Comparison of ENCODE assay signal across 8 cellular contexts in genomic region chr17:1644493-1645206, GRCh38. TPM values are rescaled to one million over a fixed set of nuclear protein-coding genes. Genes with fewer than 3 reads are reported as not detected.
A peak's percentile ranks its signal among the peaks of the same experiment; 100 is the strongest.
DNase-seq lines count a peak whose midpoint lies in the region; ATAC-seq, FAIRE-seq and TF ChIP-seq lines count a peak whose summit lies in the region.

No MANE protein-coding gene starts in this region.

- H3K27me3 Mint-ChIP-seq in effector memory CD8-positive, alpha-beta T cell, result no peaks in the 10 kb centered on the region
- H3K27me3 Mint-ChIP-seq in progenitor cell of endocrine pancreas, result peaks cover 24% of the 10 kb centered on the region

- no peak for ATAC-seq in effector memory CD8-positive, alpha-beta T cell (replicated peaks)
- no peak for ATAC-seq in HG02938 (IDR thresholded peaks at IDR 0.05; ENCODE audit: unreplicated experiment)

- FAIRE-seq in RCC 7860 (lab: Jason Lieb, UNC), result peak; percentile 55

- H3K27ac Mint-ChIP-seq in effector memory CD8-positive, alpha-beta T cell, result peak overlapping the region in 1 of 2 donors; percentile 90
- no peak overlapping the region for H3K27ac Mint-ChIP-seq in progenitor cell of endocrine pancreas

- H3K4me1 Mint-ChIP-seq in effector memory CD8-positive, alpha-beta T cell (ENCODE audit: low read depth in 2 of 2), result peaks cover 18 to 22% of the 10 kb centered on the region in 2 donors
- peaks cover 4% of the 10 kb centered on the region for H3K4me1 Mint-ChIP-seq in progenitor cell of endocrine pancreas (ENCODE audit: low read depth)

- peak; percentile 76 for DNase-seq in GM13976 (ENCODE audit: low spot score)
- DNase-seq in RCC 7860 (ENCODE audit: low spot score), result peak; percentile 76
- DNase-seq in effector memory CD8-positive, alpha-beta T cell, result no peak
- DNase-seq in progenitor cell of endocrine pancreas (ENCODE audit: low spot score, unreplicated experiment), result no peak
- DNase-seq in NCI-H345 (lab: John Stamatoyannopoulos, UW), result no peak
- no peak for DNase-seq in activated gamma-delta T cell (lab: John Stamatoyannopoulos, UW)
- no peak for DNase-seq in hypothalamus (lab: John Stamatoyannopoulos, UW)

- in situ Hi-C loops in GM13976 (cut with MboI; ENCODE audit: low sequenced_read_pairs, unreplicated experiment), result no loop called here

- peak overlapping the region; percentile 80 to 92 for H3K4me3 Mint-ChIP-seq in effector memory CD8-positive, alpha-beta T cell
- peak overlapping the region; percentile 74 for H3K4me3 Mint-ChIP-seq in progenitor cell of endocrine pancreas (ENCODE audit: low read depth)

- TF ChIP-seq CTCF in GM13976 (IDR thresholded peaks at IDR 0.05; ENCODE audit: borderline replicate concordance, control extremely low read depth, extremely low read depth, insufficient read depth, missing control alignments) (no peak), progenitor cell of endocrine pancreas (IDR thresholded peaks at IDR 0.05; ENCODE audit: unreplicated experiment) (no peak)

- H3K36me3 Mint-ChIP-seq in effector memory CD8-positive, alpha-beta T cell (ENCODE audit: insufficient read depth), result peaks cover 11% of the 10 kb centered on the region
- H3K36me3 Mint-ChIP-seq in progenitor cell of endocrine pancreas (ENCODE audit: insufficient read depth), result no peaks in the 10 kb centered on the region

- H3K9me3 Mint-ChIP-seq in effector memory CD8-positive, alpha-beta T cell, result no peaks in the 10 kb centered on the region
- no peaks in the 10 kb centered on the region for H3K9me3 Mint-ChIP-seq in progenitor cell of endocrine pancreas (ENCODE audit: low read depth)

RNA-seq across cellular contexts. Expression of gene SCARF1, which starts 0.9 kb away (rescaled TPM):
- total RNA-seq in progenitor cell of endocrine pancreas, result 0.43 and 0.69 TPM in 2 replicates

RNA-seq across cellular contexts. Expression of gene RILP, which starts 5.0 kb away (rescaled TPM):
- total RNA-seq in progenitor cell of endocrine pancreas, result 1.2 and 1.5 TPM in 2 replicates

RNA-seq across cellular contexts. Expression of gene SLC43A2, which starts 16.0 kb away (rescaled TPM):
- 21.1 and 21.9 TPM in 2 replicates for total RNA-seq in progenitor cell of endocrine pancreas

RNA-seq across cellular contexts. Expression of gene PRPF8, which starts 40.0 kb away (rescaled TPM):
- 367 and 378 TPM in 2 replicates for total RNA-seq in progenitor cell of endocrine pancreas

Comparison
In these comparisons a context has a peak if more than half of its experiments do, and no peak if none do; other contexts are left out.
1. DNase-seq: peak in GM13976 (single experiment) and RCC 7860 (single experiment); none in effector memory CD8-positive, alpha-beta T cell (0 of 3), progenitor cell of endocrine pancreas (single experiment), NCI-H345 (single experiment), activated gamma-delta T cell (single experiment) and hypothalamus (0 of 51).